ENCODE assay signal across 2 cellular contexts in the genomic region with DNA sequence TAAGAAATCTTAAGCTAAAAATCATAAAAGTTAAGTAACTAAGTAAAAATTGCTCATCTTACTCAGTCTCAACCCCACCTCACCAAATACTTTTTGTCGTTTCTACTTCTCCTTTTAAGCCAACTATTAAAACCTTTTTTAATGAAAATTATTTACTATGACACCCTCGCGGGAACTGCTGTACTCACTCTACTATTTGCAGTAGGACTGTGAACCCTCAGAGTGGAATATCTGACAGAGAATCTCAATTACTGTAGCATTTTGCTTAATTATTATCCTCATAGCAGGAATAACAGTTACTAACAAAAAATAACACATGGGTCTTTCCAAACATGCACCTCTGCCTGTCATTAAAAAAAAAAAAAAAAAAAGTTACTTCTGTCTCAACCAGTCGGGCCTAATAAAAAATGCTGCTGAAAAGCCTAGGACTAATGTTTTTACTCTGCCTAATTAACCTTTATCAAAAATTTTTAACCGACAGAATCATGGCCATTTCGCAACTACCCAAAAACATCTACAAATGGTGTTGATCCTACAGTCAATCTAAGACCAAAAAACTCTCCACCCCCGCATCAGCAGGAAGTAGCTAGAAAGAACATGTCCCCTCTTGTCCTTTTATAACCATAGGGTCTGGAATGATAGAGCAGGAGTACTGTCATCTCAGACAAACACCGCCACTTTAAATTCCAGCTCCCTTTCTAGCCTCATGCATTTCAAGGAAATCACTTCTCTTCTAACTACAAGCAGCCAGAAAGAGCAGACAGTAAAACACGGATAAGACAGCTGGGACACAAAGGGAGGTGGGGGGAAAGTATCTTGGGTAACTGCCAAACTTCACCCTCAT.
A peak's percentile ranks its signal among the peaks of the same experiment; 100 is the strongest.
TF ChIP-seq lines count a peak whose summit lies in the region.

No MANE protein-coding gene starts in this region.

TF ChIP-seq in H1, 55 proteins besides CTCF, POLR2A, EP300 and RAD21:
- TF ChIP-seq JUN (IDR thresholded peaks at IDR 0.05; ENCODE audit: low read depth, low read length) (no peak), CEBPB (IDR thresholded peaks at IDR 0.05; ENCODE audit: low read depth, low read length) (peak; percentile 65; the same call in 1 of the 2 replicates)

TF ChIP-seq in HepG2, 621 proteins besides CTCF, POLR2A, EP300 and RAD21:
- TF ChIP-seq ZNF335 (CRISPR knock-in tag; IDR thresholded peaks at IDR 0.05) (0 out of 2 replicates have a peak, but pooled peaks have one; percentile 11), DPF2 (CRISPR knock-in tag; IDR thresholded peaks at IDR 0.05; ENCODE audit: borderline replicate concordance, low read depth) (no peak), CEBPB (IDR thresholded peaks at IDR 0.05; ENCODE audit: borderline replicate concordance, low read depth, low read length) (0 out of 2 replicates have a peak, but pooled peaks have one; percentile 44), SALL1 (CRISPR knock-in tag; IDR thresholded peaks at IDR 0.05) (0 out of 2 replicates have a peak, but pooled peaks have one; percentile 11), HMGA1 (CRISPR knock-in tag; conservative IDR thresholded peaks at IDR 0.05) (no peak), ZFP62 (CRISPR knock-in tag; IDR thresholded peaks at IDR 0.05) (no peak), CEBPG (CRISPR knock-in tag; IDR thresholded peaks at IDR 0.05) (0 out of 2 replicates have a peak, but pooled peaks have one; percentile 18), YEATS4 (CRISPR knock-in tag; IDR thresholded peaks at IDR 0.05; ENCODE audit: borderline replicate concordance) (peak; percentile 45; the same call in 1 of the 2 replicates)
- TF ChIP-seq, protein P1, sequence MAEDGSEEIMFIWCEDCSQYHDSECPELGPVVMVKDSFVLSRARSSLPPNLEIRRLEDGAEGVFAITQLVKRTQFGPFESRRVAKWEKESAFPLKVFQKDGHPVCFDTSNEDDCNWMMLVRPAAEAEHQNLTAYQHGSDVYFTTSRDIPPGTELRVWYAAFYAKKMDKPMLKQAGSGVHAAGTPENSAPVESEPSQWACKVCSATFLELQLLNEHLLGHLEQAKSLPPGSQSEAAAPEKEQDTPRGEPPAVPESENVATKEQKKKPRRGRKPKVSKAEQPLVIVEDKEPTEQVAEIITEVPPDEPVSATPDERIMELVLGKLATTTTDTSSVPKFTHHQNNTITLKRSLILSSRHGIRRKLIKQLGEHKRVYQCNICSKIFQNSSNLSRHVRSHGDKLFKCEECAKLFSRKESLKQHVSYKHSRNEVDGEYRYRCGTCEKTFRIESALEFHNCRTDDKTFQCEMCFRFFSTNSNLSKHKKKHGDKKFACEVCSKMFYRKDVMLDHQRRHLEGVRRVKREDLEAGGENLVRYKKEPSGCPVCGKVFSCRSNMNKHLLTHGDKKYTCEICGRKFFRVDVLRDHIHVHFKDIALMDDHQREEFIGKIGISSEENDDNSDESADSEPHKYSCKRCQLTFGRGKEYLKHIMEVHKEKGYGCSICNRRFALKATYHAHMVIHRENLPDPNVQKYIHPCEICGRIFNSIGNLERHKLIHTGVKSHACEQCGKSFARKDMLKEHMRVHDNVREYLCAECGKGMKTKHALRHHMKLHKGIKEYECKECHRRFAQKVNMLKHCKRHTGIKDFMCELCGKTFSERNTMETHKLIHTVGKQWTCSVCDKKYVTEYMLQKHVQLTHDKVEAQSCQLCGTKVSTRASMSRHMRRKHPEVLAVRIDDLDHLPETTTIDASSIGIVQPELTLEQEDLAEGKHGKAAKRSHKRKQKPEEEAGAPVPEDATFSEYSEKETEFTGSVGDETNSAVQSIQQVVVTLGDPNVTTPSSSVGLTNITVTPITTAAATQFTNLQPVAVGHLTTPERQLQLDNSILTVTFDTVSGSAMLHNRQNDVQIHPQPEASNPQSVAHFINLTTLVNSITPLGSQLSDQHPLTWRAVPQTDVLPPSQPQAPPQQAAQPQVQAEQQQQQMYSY (CRISPR knock-in tag; IDR thresholded peaks at IDR 0.05), result 0 out of 2 replicates have a peak, but pooled peaks have one; percentile 51
- TF ChIP-seq, protein P2, sequence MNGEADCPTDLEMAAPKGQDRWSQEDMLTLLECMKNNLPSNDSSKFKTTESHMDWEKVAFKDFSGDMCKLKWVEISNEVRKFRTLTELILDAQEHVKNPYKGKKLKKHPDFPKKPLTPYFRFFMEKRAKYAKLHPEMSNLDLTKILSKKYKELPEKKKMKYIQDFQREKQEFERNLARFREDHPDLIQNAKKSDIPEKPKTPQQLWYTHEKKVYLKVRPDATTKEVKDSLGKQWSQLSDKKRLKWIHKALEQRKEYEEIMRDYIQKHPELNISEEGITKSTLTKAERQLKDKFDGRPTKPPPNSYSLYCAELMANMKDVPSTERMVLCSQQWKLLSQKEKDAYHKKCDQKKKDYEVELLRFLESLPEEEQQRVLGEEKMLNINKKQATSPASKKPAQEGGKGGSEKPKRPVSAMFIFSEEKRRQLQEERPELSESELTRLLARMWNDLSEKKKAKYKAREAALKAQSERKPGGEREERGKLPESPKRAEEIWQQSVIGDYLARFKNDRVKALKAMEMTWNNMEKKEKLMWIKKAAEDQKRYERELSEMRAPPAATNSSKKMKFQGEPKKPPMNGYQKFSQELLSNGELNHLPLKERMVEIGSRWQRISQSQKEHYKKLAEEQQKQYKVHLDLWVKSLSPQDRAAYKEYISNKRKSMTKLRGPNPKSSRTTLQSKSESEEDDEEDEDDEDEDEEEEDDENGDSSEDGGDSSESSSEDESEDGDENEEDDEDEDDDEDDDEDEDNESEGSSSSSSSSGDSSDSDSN (CRISPR knock-in tag; IDR thresholded peaks at IDR 0.05), result 0 out of 2 replicates have a peak, but pooled peaks have one; percentile 16
TF ChIP-seq in HepG2: peak in this region for 7.
